ENCODE assay signal across 33 cellular contexts in genomic region chr3:141203866-141204265, GRCh38.
"Had no signal": no experiment of that assay in that cellular context is flagged by ENCODE, and none has a peak within 500 bp of the region (broad histone marks: within the 10 kb centered on the region; RNA-seq: fewer than 3 reads in every experiment).

No MANE protein-coding gene starts in this region.

- H3K4me3 ChIP-seq: adrenal gland, body of pancreas, breast epithelium had no signal

- DNase-seq: activated B cell treated with CpG ODN at 0.5 μM for 24 hours; activated CD4-positive, alpha-beta memory T cell treated with anti-CD3 and anti-CD28 coated beads for 36 hours; activated CD4-positive, alpha-beta T cell treated with anti-CD3 and anti-CD28 coated beads for 4 hours; activated CD4-positive, alpha-beta T cell treated with anti-CD3 and anti-CD28 coated beads, Interleukin-2, amount 10 ng/mL, durations not matched to agents 24 days and 14 days; activated CD4-positive, alpha-beta T cell treated with anti-CD3 and anti-CD28 coated beads, Interleukin-2, amount 50 U/mL, for 1 hour; activated CD4-positive, alpha-beta T cell treated with anti-CD3 and anti-CD28 coated beads, Interleukin-2, amount 50 U/mL, for 4 hours; activated CD4-positive, CD25-positive, alpha-beta regulatory T cell treated with anti-CD3 and anti-CD28 coated beads, Interleukin-2, amount 50 U/mL, for 72 hours; activated CD8-positive, alpha-beta memory T cell treated with anti-CD3 and anti-CD28 coated beads, Interleukin-2, amount 50 U/mL, for 4 hours; activated CD8-positive, alpha-beta T cell treated with anti-CD3 and anti-CD28 coated beads for 36 hours; activated effector memory CD4-positive, alpha-beta T cell treated with anti-CD3 and anti-CD28 coated beads, Interleukin-2, amount 50 U/mL, for 16 hours; activated gamma-delta T cell treated with Interleukin-2 at 50 U/mL for 16 hours; activated naive CD4-positive, alpha-beta T cell; activated naive CD4-positive, alpha-beta T cell treated with anti-CD3 and anti-CD28 coated beads for 36 hours; activated naive CD4-positive, alpha-beta T cell treated with anti-CD3 and anti-CD28 coated beads, Interleukin-2, amount 50 U/mL, for 16 hours; activated naive CD8-positive, alpha-beta T cell treated with anti-CD3 and anti-CD28 coated beads for 36 hours; activated T-cell treated with anti-CD3 and anti-CD28 coated beads for 4 hours; activated T-cell treated with anti-CD3 and anti-CD28 coated beads, Interleukin-2, amount 50 U/mL, for 1 hour; activated T-cell treated with anti-CD3 and anti-CD28 coated beads, Interleukin-2, amount 50 U/mL, for 4 hours; activated T-cell treated with anti-CD3 and anti-CD28 coated beads, Interleukin-2, amount 50 U/mL, for 72 hours; adrenal gland; amniotic stem cell; aorta; body of pancreas; brain microvascular endothelial cell; caudate nucleus; cerebellar nuclear complex; T-helper 1 cell; T-helper 2 cell; T-helper 9 cell had no signal

- H3K9me3 ChIP-seq: adrenal gland, body of pancreas, breast epithelium had no signal

- ATAC-seq: activated CD8-positive, alpha-beta T cell treated with anti-CD3 and anti-CD28 coated beads for 36 hours; activated naive CD4-positive, alpha-beta T cell treated with anti-CD3 and anti-CD28 coated beads, Interleukin-2, amount 50 U/mL, for 72 hours; activated T-cell treated with anti-CD3 and anti-CD28 coated beads, Interleukin-2, amount 50 U/mL, for 4 hours; activated T-cell treated with anti-CD3 and anti-CD28 coated beads, Interleukin-2, amount 50 U/mL, for 72 hours; activated T-helper 17 cell treated with anti-CD3 and anti-CD28 coated beads, Interleukin-2, amount 50 U/mL, for 72 hours; body of pancreas had no signal

- H3K36me3 ChIP-seq: adrenal gland, brain microvascular endothelial cell, breast epithelium had no signal

- H3K27ac ChIP-seq: adrenal gland, body of pancreas, brain microvascular endothelial cell, breast epithelium, VCaP had no signal

- H3K27me3 ChIP-seq: adrenal gland, body of pancreas, brain microvascular endothelial cell, breast epithelium had no signal

- H3K4me1 ChIP-seq: adrenal gland, body of pancreas, breast epithelium had no signal
